ENCODE assay signal across 18 cellular contexts in the genomic region with DNA sequence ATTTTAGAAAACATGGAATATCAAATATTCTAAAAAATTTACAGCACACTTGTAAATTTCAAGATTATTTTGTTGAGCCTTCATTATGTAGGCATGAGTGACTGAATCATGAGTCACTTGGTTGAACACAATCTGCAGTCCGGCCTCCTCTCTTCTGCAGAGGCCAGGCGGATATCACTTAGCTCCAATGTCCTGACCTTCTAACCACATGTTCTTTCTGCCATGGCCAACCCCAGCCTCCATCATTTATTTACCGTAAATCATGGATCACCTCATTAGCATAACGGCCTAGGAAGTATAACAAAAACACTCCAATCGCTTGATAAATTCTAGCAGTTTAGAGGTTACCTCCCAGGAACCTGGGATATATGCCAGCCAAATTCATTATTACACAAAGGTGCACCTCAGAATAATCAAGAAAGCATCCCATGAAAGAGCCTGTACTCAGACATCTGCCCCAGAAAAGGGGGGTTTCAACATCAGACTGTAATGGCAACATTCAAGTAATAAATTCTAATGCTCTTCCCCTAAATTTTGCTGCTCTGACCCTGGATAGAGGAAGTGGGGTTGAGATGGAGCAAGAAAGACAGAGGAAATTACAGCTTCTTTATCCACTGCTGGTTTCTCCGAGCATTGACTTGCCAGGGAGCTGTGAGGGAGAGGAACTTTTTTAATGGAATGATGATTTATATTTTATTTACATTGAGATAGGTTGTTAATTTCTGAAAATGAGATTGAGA.
DNase-seq lines count a peak whose midpoint lies in the region; ATAC-seq, FAIRE-seq and TF ChIP-seq lines count a peak whose summit lies in the region.
"Had no signal": no experiment of that assay in that cellular context is flagged by ENCODE, and none has a peak within 500 bp of the region (broad histone marks: within the 10 kb centered on the region; RNA-seq: fewer than 3 reads in every experiment).

No MANE protein-coding gene starts in this region.

- peaks cover 4% of the 10 kb centered on the region for H3K4me1 ChIP-seq in mesenchymal stem cell (ENCODE audit: control insufficient read depth, insufficient read depth, low read depth, low read length)
- H3K4me1 ChIP-seq in SJCRH30 = no peaks in the 10 kb centered on the region
- H3K4me1 ChIP-seq: BE2C, neural progenitor cell, SJSA1, upper lobe of left lung had no signal

- H3K18ac ChIP-seq in mesenchymal stem cell (ENCODE audit: low read depth in 1 of 2, low read length in 2 of 2) = peak overlapping the region; percentile 14 to 40

- no peak for TF ChIP-seq CTCF in astrocyte of the spinal cord (IDR thresholded peaks at IDR 0.05; ENCODE audit: low read depth, low read length)

- H2AK5ac ChIP-seq in mesenchymal stem cell (ENCODE audit: low read length, severe bottlenecking) = peak overlapping the region; percentile 66

- H3K4me2 ChIP-seq in mesenchymal stem cell (ENCODE audit: low read length, poor library complexity, severe bottlenecking) = no peak overlapping the region
- H3K4me2 ChIP-seq: neural progenitor cell had no signal

- no peaks in the 10 kb centered on the region for H3K36me3 Mint-ChIP-seq in effector memory CD8-positive, alpha-beta T cell (ENCODE audit: insufficient read depth)
- H3K36me3 Mint-ChIP-seq: activated naive CD4-positive, alpha-beta T cell treated with anti-CD3 and anti-CD28 coated beads, Interleukin-2, amount 50 U/mL, for 72 hours; neural progenitor cell; stimulated activated naive B cell treated with anti-CD40 and anti-IgM and Interleukin-4, amounts not matched to agents 10 μg/mL and 1 μg/mL and 100 μg/mL, for 72 hours had no signal

- H4K8ac ChIP-seq in mesenchymal stem cell (ENCODE audit: low read length) = no peak overlapping the region

- H3K9me3 ChIP-seq in mesenchymal stem cell (ENCODE audit: control insufficient read depth, low read length) (peaks cover 3% of the 10 kb centered on the region), SJCRH30 (replicated peaks) (no peaks in the 10 kb centered on the region)
- H3K9me3 ChIP-seq: BE2C, SJSA1, upper lobe of left lung had no signal

- no peaks in the 10 kb centered on the region for H3K79me1 ChIP-seq in mesenchymal stem cell (replicated peaks; ENCODE audit: low read length, poor library complexity, severe bottlenecking)

- TF ChIP-seq POLR2A in H54 (IDR thresholded peaks at IDR 0.05; ENCODE audit: low read depth, low read length) = no peak

- no peak for ATAC-seq in GM21786 (IDR thresholded peaks at IDR 0.05; ENCODE audit: unreplicated experiment)
- ATAC-seq in effector memory CD8-positive, alpha-beta T cell (replicated peaks) = no peak
- ATAC-seq: activated naive CD4-positive, alpha-beta T cell treated with anti-CD3 and anti-CD28 coated beads, Interleukin-2, amount 50 U/mL, for 72 hours; sciatic nerve; stimulated activated naive B cell treated with anti-CD40 and anti-IgM and Interleukin-4, amounts not matched to agents 10 μg/mL and 1 μg/mL and 100 μg/mL, for 72 hours had no signal

- no peak overlapping the region for H2BK5ac ChIP-seq in mesenchymal stem cell (ENCODE audit: low read depth, low read length, poor library complexity, severe bottlenecking)

- WGBS in mesenchymal stem cell = 10% methylated on average over 6 of the region's 6 CpGs

- in situ Hi-C loops in astrocyte of the spinal cord (cut with HindIII; ENCODE audit: low sequenced_read_pairs) = no loop called here

- DNase-seq in H54 (ENCODE audit: insufficient read length, low spot score) (peak; percentile 5), NOMO-1 (lab: John Stamatoyannopoulos, UW; ENCODE audit: unreplicated experiment in 2 of 2) (peak; percentile 88 to 89), astrocyte of the spinal cord (ENCODE audit: low read depth, low spot score) (peak; percentile 93), mesenchymal stem cell (peak; percentile 84), medulla oblongata (ENCODE audit: extremely low spot score) (no peak), SJCRH30 (no peak)
- no peak for DNase-seq in effector memory CD8-positive, alpha-beta T cell
- DNase-seq: activated B cell treated with CpG ODN at 0.5 μM for 24 hours; BE2C; NCI-H1694; stimulated activated naive B cell treated with anti-CD40 and anti-IgM and Interleukin-4, amounts not matched to agents 10 μg/mL and 1 μg/mL and 100 μg/mL, for 72 hours; upper lobe of left lung had no signal

- H3K36me3 ChIP-seq in mesenchymal stem cell (ENCODE audit: control insufficient read depth in 1 of 2, insufficient read depth in 2 of 2, low read depth in 1 of 2, low read length in 2 of 2) (no peaks in the 10 kb centered on the region), SJCRH30 (no peaks in the 10 kb centered on the region)
- H3K36me3 ChIP-seq: BE2C, neural progenitor cell, SJSA1, upper lobe of left lung had no signal

- no peak overlapping the region for H2AFZ ChIP-seq in mesenchymal stem cell (ENCODE audit: low read depth, low read length)
- H2AFZ ChIP-seq: neural progenitor cell had no signal

- peak overlapping the region; percentile 27 for H2BK120ac ChIP-seq in mesenchymal stem cell (ENCODE audit: low read depth, low read length)

- H3K9ac ChIP-seq in mesenchymal stem cell (ENCODE audit: low read length) = no peak overlapping the region
- H3K9ac ChIP-seq: neural progenitor cell had no signal

- H2BK12ac ChIP-seq in mesenchymal stem cell (ENCODE audit: low read length in 2 of 2) = no peak overlapping the region

- no peaks in the 10 kb centered on the region for H3K27me3 ChIP-seq in mesenchymal stem cell (ENCODE audit: control insufficient read depth in 1 of 2, insufficient read depth in 1 of 2, low read length in 2 of 2)
- no peaks in the 10 kb centered on the region for H3K27me3 ChIP-seq in SJCRH30
- H3K27me3 ChIP-seq: BE2C, neural progenitor cell, SJSA1, upper lobe of left lung had no signal

- H3K4me1 Mint-ChIP-seq in effector memory CD8-positive, alpha-beta T cell (ENCODE audit: low read depth in 2 of 2) = no peaks in the 10 kb centered on the region
- H3K4me1 Mint-ChIP-seq: activated B cell treated with CpG ODN at 0.5 μM for 24 hours; neural progenitor cell; stimulated activated naive B cell treated with anti-CD40 and anti-IgM and Interleukin-4, amounts not matched to agents 10 μg/mL and 1 μg/mL and 100 μg/mL, for 72 hours had no signal

- H3K27me3 Mint-ChIP-seq in effector memory CD8-positive, alpha-beta T cell = no peaks in the 10 kb centered on the region
- H3K27me3 Mint-ChIP-seq: activated B cell treated with CpG ODN at 0.5 μM for 24 hours; stimulated activated naive B cell treated with anti-CD40 and anti-IgM and Interleukin-4, amounts not matched to agents 10 μg/mL and 1 μg/mL and 100 μg/mL, for 72 hours had no signal

- H3K4me3 ChIP-seq in astrocyte of the spinal cord (ENCODE audit: low read depth, low read length) (no peak overlapping the region), mesenchymal stem cell (ENCODE audit: insufficient read depth in 1 of 2, low read depth in 1 of 2, low read length in 2 of 2) (no peak overlapping the region), SJCRH30 (no peak overlapping the region)
- H3K4me3 ChIP-seq: neural progenitor cell, SJSA1, upper lobe of left lung had no signal

- H3K27ac Mint-ChIP-seq in effector memory CD8-positive, alpha-beta T cell = no peak overlapping the region
- H3K27ac Mint-ChIP-seq: activated B cell treated with CpG ODN at 0.5 μM for 24 hours; activated naive CD4-positive, alpha-beta T cell treated with anti-CD3 and anti-CD28 coated beads, Interleukin-2, amount 50 U/mL, for 72 hours; neural progenitor cell; stimulated activated naive B cell treated with anti-CD40 and anti-IgM and Interleukin-4, amounts not matched to agents 10 μg/mL and 1 μg/mL and 100 μg/mL, for 72 hours had no signal

- H3K4ac ChIP-seq in mesenchymal stem cell (ENCODE audit: low read depth in 1 of 2, low read length in 2 of 2) = no peak overlapping the region

- H3K14ac ChIP-seq in mesenchymal stem cell (ENCODE audit: low read length in 2 of 2) = no peak overlapping the region

- H3K27ac ChIP-seq in mesenchymal stem cell (ENCODE audit: low read length, poor library complexity, severe bottlenecking) = peak overlapping the region; percentile 65
- no peak overlapping the region for H3K27ac ChIP-seq in SJCRH30
- H3K27ac ChIP-seq: epithelial cell of prostate, neural progenitor cell, SJSA1, upper lobe of left lung had no signal

- peak; percentile 52 for FAIRE-seq in H54 (lab: Jason Lieb, UNC)

- H3K9me3 Mint-ChIP-seq in effector memory CD8-positive, alpha-beta T cell = peaks cover under 1 to 4% of the 10 kb centered on the region in 2 donors
- H3K9me3 Mint-ChIP-seq: neural progenitor cell; stimulated activated naive B cell treated with anti-CD40 and anti-IgM and Interleukin-4, amounts not matched to agents 10 μg/mL and 1 μg/mL and 100 μg/mL, for 72 hours had no signal

- no peak overlapping the region for H2BK15ac ChIP-seq in mesenchymal stem cell (ENCODE audit: low read depth, poor library complexity, severe bottlenecking)

- no peak overlapping the region for H3K4me3 Mint-ChIP-seq in effector memory CD8-positive, alpha-beta T cell
- H3K4me3 Mint-ChIP-seq: activated B cell treated with CpG ODN at 0.5 μM for 24 hours; neural progenitor cell; stimulated activated naive B cell treated with anti-CD40 and anti-IgM and Interleukin-4, amounts not matched to agents 10 μg/mL and 1 μg/mL and 100 μg/mL, for 72 hours had no signal

- no peak overlapping the region for H3K23ac ChIP-seq in mesenchymal stem cell (ENCODE audit: low read length in 2 of 2)

- H4K91ac ChIP-seq in mesenchymal stem cell (ENCODE audit: low read length) = no peak overlapping the region

Comparison
In these comparisons a context has a peak if more than half of its experiments do, and no peak if none do; other contexts are left out.
1. DNase-seq: peak in H54 (single experiment), NOMO-1 (2 of 2), astrocyte of the spinal cord (single experiment) and mesenchymal stem cell (single experiment); none in medulla oblongata (single experiment), effector memory CD8-positive, alpha-beta T cell (0 of 3) and SJCRH30 (0 of 2).